ENCODE assay signal across 1 cellular context in genomic region chr16:21277927-21278706, GRCh38.
TF ChIP-seq lines count a peak whose summit lies in the region.

Gene CRYM, minus strand, starts transcription at chr16:21278290. Its CDS starts 39 bp downstream, at chr16:21278251.

TF ChIP-seq in HepG2, 621 proteins besides CTCF, POLR2A, EP300 and RAD21 (continued from another document and continues in another):
- peak; percentile 79; the same call in 1 of the 2 replicates for TF ChIP-seq ZNF567 (CRISPR knock-in tag; IDR thresholded peaks at IDR 0.05; ENCODE audit: borderline replicate concordance)
- peak; percentile 96 for TF ChIP-seq ZBTB7B (CRISPR knock-in tag; IDR thresholded peaks at IDR 0.05)
- peak; percentile 63; the same call in 1 of the 2 replicates for TF ChIP-seq HOXA3 (CRISPR knock-in tag; IDR thresholded peaks at IDR 0.05)
- peak; percentile 74 for TF ChIP-seq ISL2 (CRISPR knock-in tag; IDR thresholded peaks at IDR 0.05)
- TF ChIP-seq TEAD3 (CRISPR knock-in tag; optimal IDR thresholded peaks at IDR 0.05; ENCODE audit: borderline replicate concordance) = peak; percentile 48
- peak; percentile 59; the same call in 1 of the 2 replicates for TF ChIP-seq AHDC1 (CRISPR knock-in tag; IDR thresholded peaks at IDR 0.05; ENCODE audit: borderline replicate concordance)
- TF ChIP-seq ZFX (CRISPR knock-in tag; IDR thresholded peaks at IDR 0.05; ENCODE audit: low read depth) = peak; percentile 41; the same call in 1 of the 2 replicates
- peak; percentile 81 for TF ChIP-seq SALL2 (CRISPR knock-in tag; IDR thresholded peaks at IDR 0.05)
- peak; percentile 75; the same call in 1 of the 2 replicates for TF ChIP-seq KAT8 (CRISPR knock-in tag; IDR thresholded peaks at IDR 0.05)
- no peak for TF ChIP-seq ZNF431 (CRISPR knock-in tag; IDR thresholded peaks at IDR 0.05; ENCODE audit: borderline replicate concordance, low read depth)
- peak; percentile 18; the same call in 1 of the 2 replicates for TF ChIP-seq DMAP1 (CRISPR knock-in tag; IDR thresholded peaks at IDR 0.05)
- TF ChIP-seq ZBED4 (CRISPR knock-in tag; IDR thresholded peaks at IDR 0.05; ENCODE audit: borderline replicate concordance) = 0 out of 2 replicates have a peak, but pooled peaks have one; percentile 45
- TF ChIP-seq PPARG (CRISPR knock-in tag; conservative IDR thresholded peaks at IDR 0.05) = 0 out of 2 replicates have a peak, but pooled peaks have one; percentile 33
- TF ChIP-seq UBTF (CRISPR knock-in tag; IDR thresholded peaks at IDR 0.05) = peak; percentile 80
- TF ChIP-seq SIX4 (CRISPR knock-in tag; IDR thresholded peaks at IDR 0.05) = no peak
- TF ChIP-seq HMG20A (CRISPR knock-in tag; IDR thresholded peaks at IDR 0.05; ENCODE audit: borderline replicate concordance) = peak; percentile 13; the same call in 1 of the 2 replicates
- peak; percentile 63 for TF ChIP-seq NR2C2 (CRISPR knock-in tag; IDR thresholded peaks at IDR 0.05; ENCODE audit: borderline replicate concordance)
- peak; percentile 94 for TF ChIP-seq DNMT1 (CRISPR knock-in tag; IDR thresholded peaks at IDR 0.05)
- peak; percentile 78; the same call in 1 of the 2 replicates for TF ChIP-seq AKAP8 (CRISPR knock-in tag; IDR thresholded peaks at IDR 0.05)
- TF ChIP-seq SMC3 (IDR thresholded peaks at IDR 0.05; ENCODE audit: low read length) = peak; percentile 66; the same call in 1 of the 2 replicates
- TF ChIP-seq ZNF362 (CRISPR knock-in tag; IDR thresholded peaks at IDR 0.05; ENCODE audit: borderline replicate concordance) = peak; percentile 78; the same call in 1 of the 2 replicates
- peak; percentile 93; the same call in 1 of the 2 replicates for TF ChIP-seq MTA1 (CRISPR knock-in tag; IDR thresholded peaks at IDR 0.05; ENCODE audit: borderline replicate concordance)
- TF ChIP-seq ZNF776 (CRISPR knock-in tag; IDR thresholded peaks at IDR 0.05) = peak; percentile 79
- no peak for TF ChIP-seq PRDM4 (CRISPR knock-in tag; IDR thresholded peaks at IDR 0.05; ENCODE audit: borderline replicate concordance)
- TF ChIP-seq STAG1 (CRISPR knock-in tag; IDR thresholded peaks at IDR 0.05) = peak; percentile 94
- TF ChIP-seq ZNF605 (CRISPR knock-in tag; IDR thresholded peaks at IDR 0.05) = no peak
- TF ChIP-seq ZNF549 (CRISPR knock-in tag; IDR thresholded peaks at IDR 0.05) = no peak
- peak; percentile 85; the same call in 1 of the 2 replicates for TF ChIP-seq ZSCAN29 (CRISPR knock-in tag; conservative IDR thresholded peaks at IDR 0.05)
- TF ChIP-seq FOXO1 (CRISPR knock-in tag; IDR thresholded peaks at IDR 0.05) = peak; percentile 63; the same call in 1 of the 2 replicates
- 0 out of 2 replicates have a peak, but pooled peaks have one; percentile 26 for TF ChIP-seq KLF9 (CRISPR knock-in tag; IDR thresholded peaks at IDR 0.05; ENCODE audit: low read depth)
- 0 out of 2 replicates have a peak, but pooled peaks have one; percentile 34 for TF ChIP-seq ZNF318 (CRISPR knock-in tag; IDR thresholded peaks at IDR 0.05)
- TF ChIP-seq GATA4 (IDR thresholded peaks at IDR 0.05; ENCODE audit: borderline replicate concordance, low read depth) = no peak
